Comparison of ENCODE assay signal across 18 cellular contexts in genomic region chr5:32362527-32362926, GRCh38.
"Had no signal": no experiment of that assay in that cellular context is flagged by ENCODE, and none has a peak within 500 bp of the region (broad histone marks: within the 10 kb centered on the region; RNA-seq: fewer than 3 reads in every experiment).

No MANE protein-coding gene starts in this region.

- H3K4me3 ChIP-seq: left ventricle myocardium inferior, lung, ovary, right atrium auricular region, skin epidermis, tibial nerve, uterus had no signal

- DNase-seq: islet precursor cell; left ventricle myocardium inferior; mesendoderm; naive B cell; natural killer cell; ovary; stimulated activated CD4-positive, alpha-beta T cell treated with anti-CD3 and anti-CD28 coated beads, Interleukin-12 subunit alpha, Interleukin-12 subunit beta, amount 100 ng/mL, for 4 hours; stimulated activated CD4-positive, alpha-beta T cell treated with anti-CD3 and anti-CD28 coated beads, Interleukin-15, amount 100 ng/mL, for 24 hours; stimulated activated CD4-positive, alpha-beta T cell treated with anti-CD3 and anti-CD28 coated beads, Interleukin-2, amount 100 ng/mL, for 24 hours; stimulated activated CD4-positive, alpha-beta T cell treated with anti-CD3 and anti-CD28 coated beads, Interleukin-4, amount 100 ng/mL, for 1 hour; stimulated activated naive CD4-positive, alpha-beta T cell treated with Interleukin-2 at 50 U/mL for 16 hours; stimulated activated naive CD8-positive, alpha-beta T cell treated with anti-CD3 and anti-CD28 coated beads, Interleukin-15, amount 100 ng/mL, for 72 hours; substantia nigra; uterus had no signal
